Comparison of ENCODE assay signal across 1 cellular context in genomic region chr17:60525624-60526514, GRCh38.
TF ChIP-seq lines count a peak whose summit lies in the region.

TSS of gene APPBP2 (minus strand) at chr17:60526242. CDS start at chr17:60525931, 311 bp downstream.

TF ChIP-seq in HepG2, 621 proteins besides CTCF, POLR2A, EP300 and RAD21 (continued from another document and continues in another):
- TF ChIP-seq, protein P1, sequence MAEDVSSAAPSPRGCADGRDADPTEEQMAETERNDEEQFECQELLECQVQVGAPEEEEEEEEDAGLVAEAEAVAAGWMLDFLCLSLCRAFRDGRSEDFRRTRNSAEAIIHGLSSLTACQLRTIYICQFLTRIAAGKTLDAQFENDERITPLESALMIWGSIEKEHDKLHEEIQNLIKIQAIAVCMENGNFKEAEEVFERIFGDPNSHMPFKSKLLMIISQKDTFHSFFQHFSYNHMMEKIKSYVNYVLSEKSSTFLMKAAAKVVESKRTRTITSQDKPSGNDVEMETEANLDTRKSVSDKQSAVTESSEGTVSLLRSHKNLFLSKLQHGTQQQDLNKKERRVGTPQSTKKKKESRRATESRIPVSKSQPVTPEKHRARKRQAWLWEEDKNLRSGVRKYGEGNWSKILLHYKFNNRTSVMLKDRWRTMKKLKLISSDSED (CRISPR knock-in tag; IDR thresholded peaks at IDR 0.05) = peak; percentile 70; the same call in 1 of the 2 replicates
- TF ChIP-seq ZNF180 (CRISPR knock-in tag; IDR thresholded peaks at IDR 0.05; ENCODE audit: borderline replicate concordance, low read depth) (no peak), ZNF749 (CRISPR knock-in tag; IDR thresholded peaks at IDR 0.05; ENCODE audit: borderline replicate concordance) (no peak), MTF1 (CRISPR knock-in tag; IDR thresholded peaks at IDR 0.05) (peak; percentile 55; the same call in 1 of the 2 replicates), SNAPC2 (CRISPR knock-in tag; IDR thresholded peaks at IDR 0.05) (0 out of 2 replicates have a peak, but pooled peaks have one; percentile 80), CC2D1A (CRISPR knock-in tag; IDR thresholded peaks at IDR 0.05) (no peak), ZNF136 (CRISPR knock-in tag; IDR thresholded peaks at IDR 0.05; ENCODE audit: low read depth) (0 out of 2 replicates have a peak, but pooled peaks have one; percentile 26), ZNF704 (CRISPR knock-in tag; IDR thresholded peaks at IDR 0.05; ENCODE audit: borderline replicate concordance) (peak; percentile 79; the same call in 1 of the 2 replicates), ZNF33A (CRISPR knock-in tag; IDR thresholded peaks at IDR 0.05; ENCODE audit: borderline replicate concordance) (no peak), ZNF441 (CRISPR knock-in tag; IDR thresholded peaks at IDR 0.05; ENCODE audit: borderline replicate concordance) (peak; percentile 82; the same call in 1 of the 2 replicates), ZNF678 (CRISPR knock-in tag; IDR thresholded peaks at IDR 0.05) (peak; percentile 93), HMGXB4 (CRISPR knock-in tag; IDR thresholded peaks at IDR 0.05; ENCODE audit: borderline replicate concordance in 1 of 2, low read depth in 1 of 2) (peak; percentile 95 to 97), ZNF326 (CRISPR knock-in tag; IDR thresholded peaks at IDR 0.05; ENCODE audit: borderline replicate concordance) (no peak), TRIM24 (CRISPR knock-in tag; IDR thresholded peaks at IDR 0.05) (no peak), ZNF792 (CRISPR knock-in tag; IDR thresholded peaks at IDR 0.05) (no peak; the same call in none of the 2 replicates), KLF11 (CRISPR knock-in tag; IDR thresholded peaks at IDR 0.05) (0 out of 2 replicates have a peak, but pooled peaks have one; percentile 61), KLF6 (CRISPR knock-in tag; IDR thresholded peaks at IDR 0.05) (peak; percentile 97), ZNF552 (CRISPR knock-in tag; IDR thresholded peaks at IDR 0.05; ENCODE audit: borderline replicate concordance) (no peak), ZBTB42 (CRISPR knock-in tag; IDR thresholded peaks at IDR 0.05) (0 out of 2 replicates have a peak, but pooled peaks have one; percentile 65), NFE2 (CRISPR knock-in tag; IDR thresholded peaks at IDR 0.05) (no peak), ZNF615 (CRISPR knock-in tag; IDR thresholded peaks at IDR 0.05; ENCODE audit: borderline replicate concordance) (no peak), ZNF317 (CRISPR knock-in tag; IDR thresholded peaks at IDR 0.05) (peak; percentile 70; the same call in 1 of the 2 replicates), NFE2L2 (IDR thresholded peaks at IDR 0.05; ENCODE audit: low read length) (no peak; the same call in 1 of the 2 replicates), LCORL (IDR thresholded peaks at IDR 0.05) (no peak), LCORL (CRISPR knock-in tag; IDR thresholded peaks at IDR 0.05) (peak; percentile 89), RFX5 (IDR thresholded peaks at IDR 0.05; ENCODE audit: low read depth, low read length) (peak; percentile 66), PHF8 (CRISPR knock-in tag; IDR thresholded peaks at IDR 0.05) (peak; percentile 99), NR0B2 (CRISPR knock-in tag; IDR thresholded peaks at IDR 0.05) (peak; percentile 84; the same call in 1 of the 2 replicates), RELA (CRISPR knock-in tag; IDR thresholded peaks at IDR 0.05) (no peak; the same call in 1 of the 2 replicates), ZNF883 (CRISPR knock-in tag; IDR thresholded peaks at IDR 0.05; ENCODE audit: not compliant biosample characterization) (peak; percentile 91), HCFC1 (IDR thresholded peaks at IDR 0.05; ENCODE audit: low read depth, low read length) (no peak; the same call in 1 of the 2 replicates), REPIN1 (CRISPR knock-in tag; IDR thresholded peaks at IDR 0.05; ENCODE audit: borderline replicate concordance, low read depth) (peak; percentile 96), JDP2 (CRISPR knock-in tag; IDR thresholded peaks at IDR 0.05; ENCODE audit: borderline replicate concordance) (no peak), RBM39 (IDR thresholded peaks at IDR 0.05; ENCODE audit: low read depth, low read length, poor library complexity, severe bottlenecking) (peak; percentile 95), ONECUT2 (CRISPR knock-in tag; IDR thresholded peaks at IDR 0.05) (no peak; the same call in 1 of the 2 replicates), ZNF335 (CRISPR knock-in tag; IDR thresholded peaks at IDR 0.05) (peak; percentile 77; the same call in 1 of the 2 replicates), TAF15 (IDR thresholded peaks at IDR 0.05; ENCODE audit: low read depth, low read length, poor library complexity, severe bottlenecking) (peak; percentile 90), HOMEZ (CRISPR knock-in tag; IDR thresholded peaks at IDR 0.05; ENCODE audit: low read depth) (no peak; the same call in 1 of the 2 replicates), CBX5 (CRISPR knock-in tag; IDR thresholded peaks at IDR 0.05; ENCODE audit: borderline replicate concordance) (peak; percentile 78), ZFP41 (CRISPR knock-in tag; IDR thresholded peaks at IDR 0.05; ENCODE audit: borderline replicate concordance) (peak; percentile 46; the same call in 1 of the 2 replicates), ZBTB1 (CRISPR knock-in tag; IDR thresholded peaks at IDR 0.05; ENCODE audit: borderline replicate concordance) (no peak), CREB3 (CRISPR knock-in tag; IDR thresholded peaks at IDR 0.05) (peak; percentile 90; the same call in 1 of the 2 replicates), MNT (IDR thresholded peaks at IDR 0.05) (no peak), ZBTB2 (CRISPR knock-in tag; IDR thresholded peaks at IDR 0.05; ENCODE audit: low read depth) (no peak)
- TF ChIP-seq, protein P2, sequence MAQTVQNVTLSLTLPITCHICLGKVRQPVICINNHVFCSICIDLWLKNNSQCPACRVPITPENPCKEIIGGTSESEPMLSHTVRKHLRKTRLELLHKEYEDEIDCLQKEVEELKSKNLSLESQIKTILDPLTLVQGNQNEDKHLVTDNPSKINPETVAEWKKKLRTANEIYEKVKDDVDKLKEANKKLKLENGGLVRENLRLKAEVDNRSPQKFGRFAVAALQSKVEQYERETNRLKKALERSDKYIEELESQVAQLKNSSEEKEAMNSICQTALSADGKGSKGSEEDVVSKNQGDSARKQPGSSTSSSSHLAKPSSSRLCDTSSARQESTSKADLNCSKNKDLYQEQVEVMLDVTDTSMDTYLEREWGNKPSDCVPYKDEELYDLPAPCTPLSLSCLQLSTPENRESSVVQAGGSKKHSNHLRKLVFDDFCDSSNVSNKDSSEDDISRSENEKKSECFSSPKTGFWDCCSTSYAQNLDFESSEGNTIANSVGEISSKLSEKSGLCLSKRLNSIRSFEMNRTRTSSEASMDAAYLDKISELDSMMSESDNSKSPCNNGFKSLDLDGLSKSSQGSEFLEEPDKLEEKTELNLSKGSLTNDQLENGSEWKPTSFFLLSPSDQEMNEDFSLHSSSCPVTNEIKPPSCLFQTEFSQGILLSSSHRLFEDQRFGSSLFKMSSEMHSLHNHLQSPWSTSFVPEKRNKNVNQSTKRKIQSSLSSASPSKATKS (CRISPR knock-in tag; IDR thresholded peaks at IDR 0.05) = no peak; the same call in 1 of the 2 replicates
- TF ChIP-seq, protein P3, sequence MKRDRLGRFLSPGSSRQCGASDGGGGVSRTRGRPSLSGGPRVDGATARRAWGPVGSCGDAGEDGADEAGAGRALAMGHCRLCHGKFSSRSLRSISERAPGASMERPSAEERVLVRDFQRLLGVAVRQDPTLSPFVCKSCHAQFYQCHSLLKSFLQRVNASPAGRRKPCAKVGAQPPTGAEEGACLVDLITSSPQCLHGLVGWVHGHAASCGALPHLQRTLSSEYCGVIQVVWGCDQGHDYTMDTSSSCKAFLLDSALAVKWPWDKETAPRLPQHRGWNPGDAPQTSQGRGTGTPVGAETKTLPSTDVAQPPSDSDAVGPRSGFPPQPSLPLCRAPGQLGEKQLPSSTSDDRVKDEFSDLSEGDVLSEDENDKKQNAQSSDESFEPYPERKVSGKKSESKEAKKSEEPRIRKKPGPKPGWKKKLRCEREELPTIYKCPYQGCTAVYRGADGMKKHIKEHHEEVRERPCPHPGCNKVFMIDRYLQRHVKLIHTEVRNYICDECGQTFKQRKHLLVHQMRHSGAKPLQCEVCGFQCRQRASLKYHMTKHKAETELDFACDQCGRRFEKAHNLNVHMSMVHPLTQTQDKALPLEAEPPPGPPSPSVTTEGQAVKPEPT (CRISPR knock-in tag; IDR thresholded peaks at IDR 0.05; ENCODE audit: low read depth) = no peak
- TF ChIP-seq, protein P4, sequence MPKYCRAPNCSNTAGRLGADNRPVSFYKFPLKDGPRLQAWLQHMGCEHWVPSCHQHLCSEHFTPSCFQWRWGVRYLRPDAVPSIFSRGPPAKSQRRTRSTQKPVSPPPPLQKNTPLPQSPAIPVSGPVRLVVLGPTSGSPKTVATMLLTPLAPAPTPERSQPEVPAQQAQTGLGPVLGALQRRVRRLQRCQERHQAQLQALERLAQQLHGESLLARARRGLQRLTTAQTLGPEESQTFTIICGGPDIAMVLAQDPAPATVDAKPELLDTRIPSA (CRISPR knock-in tag; IDR thresholded peaks at IDR 0.05; ENCODE audit: borderline replicate concordance) = peak; percentile 97; the same call in 1 of the 2 replicates
- TF ChIP-seq, protein P5, sequence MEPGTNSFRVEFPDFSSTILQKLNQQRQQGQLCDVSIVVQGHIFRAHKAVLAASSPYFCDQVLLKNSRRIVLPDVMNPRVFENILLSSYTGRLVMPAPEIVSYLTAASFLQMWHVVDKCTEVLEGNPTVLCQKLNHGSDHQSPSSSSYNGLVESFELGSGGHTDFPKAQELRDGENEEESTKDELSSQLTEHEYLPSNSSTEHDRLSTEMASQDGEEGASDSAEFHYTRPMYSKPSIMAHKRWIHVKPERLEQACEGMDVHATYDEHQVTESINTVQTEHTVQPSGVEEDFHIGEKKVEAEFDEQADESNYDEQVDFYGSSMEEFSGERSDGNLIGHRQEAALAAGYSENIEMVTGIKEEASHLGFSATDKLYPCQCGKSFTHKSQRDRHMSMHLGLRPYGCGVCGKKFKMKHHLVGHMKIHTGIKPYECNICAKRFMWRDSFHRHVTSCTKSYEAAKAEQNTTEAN (CRISPR knock-in tag; conservative IDR thresholded peaks at IDR 0.05) = peak; percentile 76; the same call in 1 of the 2 replicates
